ENCODE assay signal across 1 cellular context in the genomic region with DNA sequence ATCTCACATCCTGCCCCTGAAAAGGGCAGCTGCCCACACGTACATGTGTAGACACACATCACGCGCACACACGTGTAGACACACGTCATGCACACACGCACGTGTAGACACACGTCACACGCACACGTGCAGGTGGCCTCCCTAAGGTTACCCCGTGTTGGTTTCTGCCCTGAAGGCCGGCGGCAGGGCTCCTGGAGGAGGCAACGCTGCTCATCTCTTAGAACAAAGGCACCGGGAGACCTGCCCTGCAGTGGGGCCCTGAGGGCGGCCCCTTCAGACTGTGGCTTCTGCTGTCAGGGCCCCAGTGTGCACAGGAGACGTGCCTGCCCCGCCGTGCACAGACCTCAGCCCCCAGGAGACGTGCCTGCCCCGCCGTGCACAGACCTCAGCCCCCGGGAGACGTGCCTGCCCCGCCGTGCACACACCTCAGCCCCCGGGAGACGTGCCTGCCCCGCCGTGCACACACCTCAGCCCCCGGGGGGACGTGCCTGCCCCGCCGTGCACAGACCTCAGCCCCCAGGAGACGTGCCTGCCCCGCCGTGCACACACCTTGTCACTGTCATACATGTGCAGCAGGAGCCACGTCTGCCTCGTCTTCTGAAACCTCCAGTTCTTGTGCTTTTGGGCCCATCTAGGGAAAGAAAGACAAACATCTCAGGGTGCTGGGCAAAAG.
A peak's percentile ranks its signal among the peaks of the same experiment; 100 is the strongest.
TF ChIP-seq lines count a peak whose summit lies in the region.

No MANE protein-coding gene starts in this region.

TF ChIP-seq in HEK293, 187 proteins besides CTCF, POLR2A, EP300 and RAD21 (continued from another document):
- TF ChIP-seq, protein P1, sequence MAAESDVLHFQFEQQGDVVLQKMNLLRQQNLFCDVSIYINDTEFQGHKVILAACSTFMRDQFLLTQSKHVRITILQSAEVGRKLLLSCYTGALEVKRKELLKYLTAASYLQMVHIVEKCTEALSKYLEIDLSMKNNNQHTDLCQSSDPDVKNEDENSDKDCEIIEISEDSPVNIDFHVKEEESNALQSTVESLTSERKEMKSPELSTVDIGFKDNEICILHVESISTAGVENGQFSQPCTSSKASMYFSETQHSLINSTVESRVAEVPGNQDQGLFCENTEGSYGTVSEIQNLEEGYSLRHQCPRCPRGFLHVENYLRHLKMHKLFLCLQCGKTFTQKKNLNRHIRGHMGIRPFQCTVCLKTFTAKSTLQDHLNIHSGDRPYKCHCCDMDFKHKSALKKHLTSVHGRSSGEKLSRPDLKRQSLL (tag by site-specific recombination; IDR thresholded peaks at IDR 0.05): no peak
- TF ChIP-seq ZIC2 (tag by site-specific recombination; IDR thresholded peaks at IDR 0.05) (0 out of 2 replicates have a peak, but pooled peaks have one; percentile 40), FEZF1 (tag by site-specific recombination; IDR thresholded peaks at IDR 0.05) (no peak), RBAK (tag by site-specific recombination; IDR thresholded peaks at IDR 0.05) (no peak), GLIS1 (tag by site-specific recombination; IDR thresholded peaks at IDR 0.05) (no peak)
- TF ChIP-seq, protein P2, sequence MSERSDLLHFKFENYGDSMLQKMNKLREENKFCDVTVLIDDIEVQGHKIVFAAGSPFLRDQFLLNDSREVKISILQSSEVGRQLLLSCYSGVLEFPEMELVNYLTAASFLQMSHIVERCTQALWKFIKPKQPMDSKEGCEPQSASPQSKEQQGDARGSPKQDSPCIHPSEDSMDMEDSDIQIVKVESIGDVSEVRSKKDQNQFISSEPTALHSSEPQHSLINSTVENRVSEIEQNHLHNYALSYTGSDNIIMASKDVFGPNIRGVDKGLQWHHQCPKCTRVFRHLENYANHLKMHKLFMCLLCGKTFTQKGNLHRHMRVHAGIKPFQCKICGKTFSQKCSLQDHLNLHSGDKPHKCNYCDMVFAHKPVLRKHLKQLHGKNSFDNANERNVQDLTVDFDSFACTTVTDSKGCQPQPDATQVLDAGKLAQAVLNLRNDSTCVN (tag by site-specific recombination; optimal IDR thresholded peaks at IDR 0.05): peak; percentile 21
